21 cellular contexts compared by ENCODE assay signal in genomic region chr3:197906850-197907187, GRCh38. TPM values are rescaled to one million over a fixed set of nuclear protein-coding genes. Genes with fewer than 3 reads are reported as not detected.
DNase-seq lines count a peak whose midpoint lies in the region; ATAC-seq, FAIRE-seq and TF ChIP-seq lines count a peak whose summit lies in the region.
"Had no signal": no experiment of that assay in that cellular context is flagged by ENCODE, and none has a peak within 500 bp of the region (broad histone marks: within the 10 kb centered on the region; RNA-seq: fewer than 3 reads in every experiment).

No MANE protein-coding gene starts in this region.

- H3K36me3 ChIP-seq in OCI-LY1 (ENCODE audit: insufficient read depth, low read length) (peaks cover 51% of the 10 kb centered on the region), K562 (ENCODE audit: control insufficient read depth, insufficient read depth, low read length) (no peaks in the 10 kb centered on the region)
- H3K36me3 ChIP-seq: BLaER1, gastrocnemius medialis, upper lobe of left lung had no signal

- CTCF ChIA-PET in K562 (lab: Yijun Ruan, JAX; ENCODE audit: low intra/inter-chr PET ratio): interaction anchor here (0.9 kb wide), 1 partner anchor 36 kb away, joined by 3 read pairs; no protein-coding TSS in a partner anchor

- H3K9me3 Mint-ChIP-seq in stimulated activated naive CD8-positive, alpha-beta T cell treated with anti-CD3 and anti-CD28 coated beads, Interleukin-15, Interleukin-2, amounts not matched to agents 100 ng/mL and 50 ng/mL, for 24 hours: no peaks in the 10 kb centered on the region
- no peaks in the 10 kb centered on the region for H3K9me3 Mint-ChIP-seq in effector memory CD8-positive, alpha-beta T cell
- H3K9me3 Mint-ChIP-seq: dendritic cell treated with granulocyte-macrophage colony-stimulating factor and Interleukin-4, amounts not matched to agents 40 ng/mL and 50 ng/mL, for 4 days had no signal

- H3K9ac ChIP-seq in OCI-LY1 (ENCODE audit: low read length) (no peak overlapping the region), K562 (ENCODE audit: insufficient read depth in 1 of 2, low read depth in 2 of 2, low read length in 2 of 2) (no peak overlapping the region)
- H3K9ac ChIP-seq: BLaER1 had no signal

- no peaks in the 10 kb centered on the region for H3K36me3 Mint-ChIP-seq in stimulated activated naive CD8-positive, alpha-beta T cell treated with anti-CD3 and anti-CD28 coated beads, Interleukin-15, Interleukin-2, amounts not matched to agents 100 ng/mL and 50 ng/mL, for 24 hours (ENCODE audit: low read depth)
- peaks cover 6% of the 10 kb centered on the region for H3K36me3 Mint-ChIP-seq in effector memory CD8-positive, alpha-beta T cell (ENCODE audit: insufficient read depth)

- H3K4me2 ChIP-seq in OCI-LY1 (ENCODE audit: low read length): no peak overlapping the region; the same call in 1 of the 2 replicates
- no peak overlapping the region for H3K4me2 ChIP-seq in K562 (ENCODE audit: insufficient read depth, low read length)
- H3K4me2 ChIP-seq: BLaER1 had no signal

- no peaks in the 10 kb centered on the region for H3K9me1 ChIP-seq in K562 (ENCODE audit: control insufficient read depth, insufficient read depth, low read length)

- TF ChIP-seq CTCF in OCI-LY1 (IDR thresholded peaks at IDR 0.05; ENCODE audit: low read length): no peak
- TF ChIP-seq CTCF in K562 (IDR thresholded peaks at IDR 0.05 in 2 of 3, conservative IDR thresholded peaks at IDR 0.05 in 1 of 3; ENCODE audit: insufficient read depth in 2 of 3, low read depth in 1 of 3, low read length in 3 of 3): no peak

- H3K4me3 ChIP-seq in OCI-LY1 (ENCODE audit: low read depth, low read length, poor library complexity, severe bottlenecking): no peak overlapping the region
- no peak overlapping the region for H3K4me3 ChIP-seq in K562
- H3K4me3 ChIP-seq: BLaER1, gastrocnemius medialis, upper lobe of left lung had no signal

- no peak for TF ChIP-seq RAD21 in K562 (CRISPR knock-in tag; conservative IDR thresholded peaks at IDR 0.05 in 1 of 2, IDR thresholded peaks at IDR 0.05 in 1 of 2)

- WGBS in K562 (ENCODE audit: insufficient coverage, low coverage, missing lambda C conversion rate): 10% methylated on average over 3 of the region's 3 CpGs

- intact Hi-C loops in K562 (cut with micrococcal nuclease): loop anchor here (5.0 to 10.0 kb wide), 3 partner anchors 145 to 312 kb away; no protein-coding TSS in a partner anchor

- H3K27me3 ChIP-seq in OCI-LY1 (ENCODE audit: insufficient read depth, low read length) (no peaks in the 10 kb centered on the region), K562 (ENCODE audit: control insufficient read depth in 2 of 2, insufficient read depth in 2 of 2, low read length in 2 of 2) (no peaks in the 10 kb centered on the region)
- H3K27me3 ChIP-seq: BLaER1, gastrocnemius medialis, upper lobe of left lung had no signal

- FAIRE-seq in K562 (lab: Jason Lieb, UNC): no peak
- FAIRE-seq: bronchial epithelial cell had no signal

- no peaks in the 10 kb centered on the region for H3K27me3 Mint-ChIP-seq in stimulated activated naive CD8-positive, alpha-beta T cell treated with anti-CD3 and anti-CD28 coated beads, Interleukin-15, Interleukin-2, amounts not matched to agents 100 ng/mL and 50 ng/mL, for 24 hours
- no peaks in the 10 kb centered on the region for H3K27me3 Mint-ChIP-seq in effector memory CD8-positive, alpha-beta T cell
- H3K27me3 Mint-ChIP-seq: dendritic cell treated with granulocyte-macrophage colony-stimulating factor and Interleukin-4, amounts not matched to agents 40 ng/mL and 50 ng/mL, for 4 days; memory B cell; naive thymus-derived CD4-positive, alpha-beta T cell had no signal

- no peak overlapping the region for H3K4me3 Mint-ChIP-seq in stimulated activated naive CD8-positive, alpha-beta T cell treated with anti-CD3 and anti-CD28 coated beads, Interleukin-15, Interleukin-2, amounts not matched to agents 100 ng/mL and 50 ng/mL, for 24 hours
- H3K4me3 Mint-ChIP-seq in effector memory CD8-positive, alpha-beta T cell: no peak overlapping the region

- H3F3A ChIP-seq in OCI-LY1 (ENCODE audit: insufficient read depth, low read length): peaks cover 7% of the 10 kb centered on the region; the same call in 1 of the 2 replicates

- H2AFZ ChIP-seq in OCI-LY1 (ENCODE audit: low read length): no peak overlapping the region
- H2AFZ ChIP-seq in K562 (ENCODE audit: low read depth, low read length): peak overlapping the region; percentile 11; the same call in 1 of the 2 replicates

- H3K4me1 Mint-ChIP-seq in stimulated activated naive CD8-positive, alpha-beta T cell treated with anti-CD3 and anti-CD28 coated beads, Interleukin-15, Interleukin-2, amounts not matched to agents 100 ng/mL and 50 ng/mL, for 24 hours (ENCODE audit: low read depth): peaks cover 31% of the 10 kb centered on the region
- peaks cover 6 to 8% of the 10 kb centered on the region in 2 donors for H3K4me1 Mint-ChIP-seq in effector memory CD8-positive, alpha-beta T cell (ENCODE audit: low read depth in 2 of 2)

- in situ Hi-C loops in K562 (cut with MboI): no loop called here

- POLR2A ChIA-PET in K562 (lab: Yijun Ruan, JAX): interaction anchor here (0.7 to 1.0 kb wide), 2 partner anchors 8 to 28 kb away, joined by 3 read pairs; no protein-coding TSS in a partner anchor

- ATAC-seq in stimulated activated naive CD8-positive, alpha-beta T cell treated with anti-CD3 and anti-CD28 coated beads, Interleukin-15, Interleukin-2, amounts not matched to agents 100 U/mL and 50 U/mL, for 24 hours: no peak
- ATAC-seq in K562: no peak
- no peak for ATAC-seq in effector memory CD8-positive, alpha-beta T cell (replicated peaks)

- H3K79me2 ChIP-seq in OCI-LY1 (ENCODE audit: insufficient read depth, low read length) (peaks cover 42% of the 10 kb centered on the region), K562 (ENCODE audit: control insufficient read depth, insufficient read depth, low read length) (no peaks in the 10 kb centered on the region)

- H3K4me1 ChIP-seq in OCI-LY1 (ENCODE audit: insufficient read depth, low read length, severe bottlenecking) (peaks cover 39% of the 10 kb centered on the region), K562 (replicated peaks in 1 of 2; ENCODE audit: control insufficient read depth in 2 of 2, insufficient read depth in 2 of 2, low read length in 2 of 2) (peaks cover 0 to 6% of the 10 kb centered on the region in 2 experiments; a peak in 2 of 5 replicates)
- H3K4me1 ChIP-seq: BLaER1, gastrocnemius medialis had no signal

- H3K9me2 ChIP-seq in OCI-LY1 (ENCODE audit: low read depth, low read length): no peaks in the 10 kb centered on the region

- H3K27ac ChIP-seq in OCI-LY1 (ENCODE audit: low read depth, low read length, poor library complexity, severe bottlenecking): peak overlapping the region; percentile 11
- no peak overlapping the region for H3K27ac ChIP-seq in K562 (ENCODE audit: extremely low read depth, low read depth, low read length)
- H3K27ac ChIP-seq: BLaER1, gastrocnemius medialis, upper lobe of left lung had no signal

- H4K20me1 ChIP-seq in OCI-LY1 (ENCODE audit: insufficient read depth, low read length): no peaks in the 10 kb centered on the region
- H4K20me1 ChIP-seq in K562 (replicated peaks; ENCODE audit: control insufficient read depth, insufficient read depth, low read length): no peaks in the 10 kb centered on the region
- H4K20me1 ChIP-seq: BLaER1 had no signal

- H3K27ac Mint-ChIP-seq in stimulated activated naive CD8-positive, alpha-beta T cell treated with anti-CD3 and anti-CD28 coated beads, Interleukin-15, Interleukin-2, amounts not matched to agents 100 ng/mL and 50 ng/mL, for 24 hours: peak overlapping the region; percentile 89
- H3K27ac Mint-ChIP-seq in effector memory CD8-positive, alpha-beta T cell: peak overlapping the region in 1 of 2 donors; percentile 8
- H3K27ac Mint-ChIP-seq: dendritic cell treated with granulocyte-macrophage colony-stimulating factor and Interleukin-4, amounts not matched to agents 40 ng/mL and 50 ng/mL, for 4 days; memory B cell had no signal

- no peaks in the 10 kb centered on the region; the same call in 1 of the 2 replicates for H3K9me3 ChIP-seq in OCI-LY1 (ENCODE audit: low read length)
- no peaks in the 10 kb centered on the region for H3K9me3 ChIP-seq in K562 (replicated peaks; ENCODE audit: control insufficient read depth, insufficient read depth, low read depth, low read length)
- H3K9me3 ChIP-seq: gastrocnemius medialis, upper lobe of left lung had no signal

- no peak for TF ChIP-seq EP300 in K562 (IDR thresholded peaks at IDR 0.05; ENCODE audit: low read length)

- BruUV-seq in K562 (replicated peaks; lab: Mats Ljungman, UMichigan): no TSS peak

- no peak for TF ChIP-seq POLR2A in K562 (conservative IDR thresholded peaks at IDR 0.05)

- no peak for DNase-seq in stimulated activated naive CD8-positive, alpha-beta T cell treated with anti-CD3 and anti-CD28 coated beads, Interleukin-15, Interleukin-2, amounts not matched to agents 100 U/mL and 50 U/mL, for 24 hours
- no peak for DNase-seq in K562 (ENCODE audit: extremely low read depth in 1 of 4, low spot score in 3 of 4)
- no peak for DNase-seq in NCI-H187 treated with DMSO at 0.1 percent for 48 hours (lab: John Stamatoyannopoulos, UW)
- no peak for DNase-seq in effector memory CD8-positive, alpha-beta T cell
- no peak for DNase-seq in iPS-NIHi11 (ENCODE audit: low spot score)
- DNase-seq: Calu3, gastrocnemius medialis, KG1, kidney glomerular epithelial cell, NCI-H1048, NCI-H2107, NCI-H524 treated with DMSO at 0.1 percent for 48 hours, Right ventricle myocardium superior, upper lobe of left lung had no signal

RNA-seq across cellular contexts. Expression of gene RPL35A, which starts 43.2 kb away (rescaled TPM):
- 205 and 265 TPM in 2 replicates for total RNA-seq in K562 (2011; cell fraction: chromatin; rRNA removed; ENCODE audit: low replicate concordance)
- 160 and 166 TPM in 2 replicates for total RNA-seq in K562 (2011; cell fraction: nucleolus; rRNA removed)
- total RNA-seq in K562 (2011; cell fraction: nucleoplasm; rRNA removed): 355 and 545 TPM in 2 replicates
- total RNA-seq in K562 (2014; rRNA removed): 998 and 1,475 TPM in 2 replicates
- total RNA-seq in K562 (2014; rRNA removed; fragmentation: Illumina TruSeq; extraction: Trizol): 2,429 and 2,625 TPM in 2 replicates
- total RNA-seq in K562 (2015; rRNA removed; fragmentation: Illumina TruSeq; extraction: Trizol): 1,966 and 2,155 TPM in 2 replicates
- 1,574 and 1,710 TPM in 2 replicates for total RNA-seq in K562 (2021)
- polyA plus RNA-seq in K562 (2011; rRNA removed): 1,725 and 2,163 TPM in 2 replicates
- 410 and 873 TPM in 2 replicates for polyA plus RNA-seq in K562 (2011; cell fraction: cytosol; rRNA removed)
- polyA plus RNA-seq in K562 (2011; cell fraction: nucleus; rRNA removed): 282 and 691 TPM in 2 replicates
- polyA plus RNA-seq in K562 (2012): 2,790 and 3,257 TPM in 2 replicates
- polyA plus RNA-seq in K562 (2014; fragmentation: Illumina TruSeq; extraction: Trizol): 2,519 and 2,591 TPM in 2 replicates
- 1,000 to 10,000 TPM; 2,367 to 2,942 TPM for polyA plus RNA-seq in K562 (2014; fragmentation: Nextera tagmentation; extraction: Ambion mirVana)
- 2,582 and 2,839 TPM in 2 replicates for polyA plus RNA-seq in K562 (2014; rRNA removed)
- polyA minus RNA-seq in K562 (2011; rRNA and poly(A)+ RNA removed): 454 and 610 TPM in 2 replicates
- polyA minus RNA-seq in K562 (2011; cell fraction: cytosol; rRNA and poly(A)+ RNA removed): 278 and 319 TPM in 2 replicates
- polyA minus RNA-seq in K562 (2011; cell fraction: nucleus; rRNA and poly(A)+ RNA removed): 49.8 and 108 TPM in 2 replicates

RNA-seq across cellular contexts. Expression of gene LMLN, which starts 53.2 kb away (rescaled TPM):
- 30.3 and 71.8 TPM in 2 replicates for total RNA-seq in K562 (2011; cell fraction: chromatin; rRNA removed; ENCODE audit: low replicate concordance)
- total RNA-seq in K562 (2011; cell fraction: nucleolus; rRNA removed): 21.2 and 21.8 TPM in 2 replicates
- 33.3 and 46.4 TPM in 2 replicates for total RNA-seq in K562 (2011; cell fraction: nucleoplasm; rRNA removed)
- total RNA-seq in K562 (2014; rRNA removed): 3.8 and 6.0 TPM in 2 replicates
- 6.9 and 7.9 TPM in 2 replicates for total RNA-seq in K562 (2014; rRNA removed; fragmentation: Illumina TruSeq; extraction: Trizol)
- 5.1 and 6.0 TPM in 2 replicates for total RNA-seq in K562 (2015; rRNA removed; fragmentation: Illumina TruSeq; extraction: Trizol)
- 11.0 and 11.2 TPM in 2 replicates for total RNA-seq in K562 (2021)
- polyA plus RNA-seq in K562 (2011; rRNA removed): 15.9 and 16.7 TPM in 2 replicates
- 8.1 and 12.8 TPM in 2 replicates for polyA plus RNA-seq in K562 (2011; cell fraction: cytosol; rRNA removed)
- 21.0 and 24.6 TPM in 2 replicates for polyA plus RNA-seq in K562 (2011; cell fraction: nucleus; rRNA removed)
- polyA plus RNA-seq in K562 (2012): 5.7 and 6.6 TPM in 2 replicates
- 8.1 and 8.5 TPM in 2 replicates for polyA plus RNA-seq in K562 (2014; fragmentation: Illumina TruSeq; extraction: Trizol)
- 1 to 10 TPM; 2.2 to 2.7 TPM for polyA plus RNA-seq in K562 (2014; fragmentation: Nextera tagmentation; extraction: Ambion mirVana)
- 8.5 and 12.5 TPM in 2 replicates for polyA plus RNA-seq in K562 (2014; rRNA removed)
- polyA minus RNA-seq in K562 (2011; rRNA and poly(A)+ RNA removed): 19.7 and 22.4 TPM in 2 replicates
- polyA minus RNA-seq in K562 (2011; cell fraction: cytosol; rRNA and poly(A)+ RNA removed): 6.8 and 12.5 TPM in 2 replicates
- polyA minus RNA-seq in K562 (2011; cell fraction: nucleus; rRNA and poly(A)+ RNA removed): 12.4 and 18.9 TPM in 2 replicates
